23 cellular contexts compared by ENCODE assay signal in the genomic region with DNA sequence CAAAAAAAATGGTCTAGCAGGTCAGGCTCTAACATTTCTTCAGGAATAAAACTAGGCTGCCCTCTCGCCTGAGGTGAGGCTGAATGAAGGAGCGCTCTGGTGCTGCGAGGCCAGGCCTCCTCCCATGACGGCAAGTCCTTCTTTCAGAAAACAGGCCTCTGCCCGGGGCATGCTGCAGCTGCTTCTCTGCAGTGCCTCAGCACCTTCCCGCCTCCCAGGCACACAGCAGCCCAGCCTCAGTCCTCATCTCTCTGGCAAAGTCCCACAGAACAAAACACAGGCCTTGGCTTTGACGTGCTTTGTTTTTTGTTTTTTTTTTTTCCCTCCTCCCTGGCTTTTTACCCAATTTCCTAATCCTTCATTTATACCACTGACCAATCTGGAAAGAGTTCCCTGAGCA.
DNase-seq lines count a peak whose midpoint lies in the region; ATAC-seq and TF ChIP-seq lines count a peak whose summit lies in the region.
"Had no signal": no experiment of that assay in that cellular context is flagged by ENCODE, and none has a peak within 500 bp of the region (broad histone marks: within the 10 kb centered on the region; RNA-seq: fewer than 3 reads in every experiment).

No MANE protein-coding gene starts in this region.

- H3K9me3 ChIP-seq in esophagus squamous epithelium: no peaks in the 10 kb centered on the region
- H3K9me3 ChIP-seq in prostate gland: no peaks in the 10 kb centered on the region
- H3K9me3 ChIP-seq: A549, Peyer's patch, tibial nerve had no signal

- H3K27ac ChIP-seq in esophagus squamous epithelium (peak overlapping the region; percentile 82 to 95 (median 86)), prostate gland (peak overlapping the region in 1 of 2 donors; percentile 60)
- H3K27ac ChIP-seq: A549, brain microvascular endothelial cell, tibial nerve had no signal

- intact Hi-C loops in left ventricle myocardium superior (cut with micrococcal nuclease) (no loop called here), Right ventricle myocardium inferior (cut with DNase I) (no loop called here), esophagus squamous epithelium (cut with DNase I) (no loop called here), prostate gland (cut with DNase I) (no loop called here)

- H3K36me3 ChIP-seq in esophagus squamous epithelium (no peaks in the 10 kb centered on the region), prostate gland (no peaks in the 10 kb centered on the region)
- H3K36me3 ChIP-seq: brain microvascular endothelial cell, Peyer's patch, tibial nerve had no signal

- peak; percentile 41 for ATAC-seq in left ventricle myocardium superior
- ATAC-seq in Right ventricle myocardium inferior: no peak
- ATAC-seq in GM21717 (IDR thresholded peaks at IDR 0.05; ENCODE audit: unreplicated experiment): no peak
- ATAC-seq: A549; activated naive CD8-positive, alpha-beta T cell treated with anti-CD3 and anti-CD28 coated beads, Interleukin-2, amount 50 U/mL, for 24 hours; natural killer cell treated with Interleukin-12 subunit alpha and Interleukin-12 subunit beta and Interleukin-15 and Interleukin-18, amount 100 ng/mL, for 72 hours; stimulated activated effector memory CD8-positive, alpha-beta T cell treated with anti-CD3 and anti-CD28 coated beads, Interleukin-12 subunit alpha, Interleukin-12 subunit beta, amount 100 ng/mL, for 72 hours had no signal

- H3K4me1 ChIP-seq in esophagus squamous epithelium (peaks cover 12 to 82% (median 20%) of the 10 kb centered on the region in 3 donors), prostate gland (replicated peaks) (no peaks in the 10 kb centered on the region)
- H3K4me1 ChIP-seq: tibial nerve had no signal

- H3K27me3 ChIP-seq in esophagus squamous epithelium (no peaks in the 10 kb centered on the region), prostate gland (replicated peaks; ENCODE audit: insufficient read depth) (no peaks in the 10 kb centered on the region)
- H3K27me3 ChIP-seq: brain microvascular endothelial cell, Peyer's patch, tibial nerve had no signal

- TF ChIP-seq CTCF in esophagus squamous epithelium (IDR thresholded peaks at IDR 0.05): no peak
- TF ChIP-seq CTCF in prostate gland (IDR thresholded peaks at IDR 0.05): no peak

- TF ChIP-seq POLR2A in esophagus squamous epithelium (IDR thresholded peaks at IDR 0.05) (no peak), prostate gland (IDR thresholded peaks at IDR 0.05) (no peak)

- H3K4me3 ChIP-seq in esophagus squamous epithelium (no peak overlapping the region), prostate gland (no peak overlapping the region)
- H3K4me3 ChIP-seq: A549, Peyer's patch, tibial nerve had no signal

- DNase-seq in left ventricle myocardium superior: no peak
- DNase-seq in Right ventricle myocardium inferior (ENCODE audit: missing footprints): no peak
- no peak for DNase-seq in esophagus squamous epithelium (lab: John Stamatoyannopoulos, UW)
- peak; percentile 46 for DNase-seq in prostate gland (ENCODE audit: low spot score)
- DNase-seq in stimulated activated naive CD4-positive, alpha-beta T cell (lab: John Stamatoyannopoulos, UW): no peak
- DNase-seq in SK-N-DZ (ENCODE audit: low spot score): no peak
- no peak for DNase-seq in GM19238 (ENCODE audit: insufficient read length, low spot score)
- DNase-seq: activated CD4-positive, alpha-beta memory T cell treated with anti-CD3 and anti-CD28 coated beads, Interleukin-2, amount 10 ng/mL, durations not matched to agents 7 days and 5 days; activated gamma-delta T cell; activated naive CD8-positive, alpha-beta T cell treated with anti-CD3 and anti-CD28 coated beads, Interleukin-2, amount 50 U/mL, for 24 hours; activated T-cell treated with anti-CD3 and anti-CD28 coated beads for 4 hours; brain microvascular endothelial cell; COR-L47; DMS79 treated with DMSO at 0.1 percent for 48 hours; NCI-H1105 treated with DMSO at 0.1 percent for 48 hours; NCI-H510A treated with DMSO at 0.1 percent for 48 hours; Peyer's patch; stimulated activated CD4-positive, alpha-beta T cell treated with anti-CD3 and anti-CD28 coated beads, Interleukin-1b, Interleukin-23, amount 100 ng/mL, for 48 hours had no signal

- 23 to 60% methylated on average over 6 to 7 of the region's 7 CpGs for WGBS in esophagus squamous epithelium, 2 donors
- 58% methylated on average over 7 of the region's 7 CpGs for WGBS in prostate gland
